13 cellular contexts compared by ENCODE assay signal in genomic region chr1:9341301-9341845, GRCh38.
"Had no signal": no experiment of that assay in that cellular context is flagged by ENCODE, and none has a peak within 500 bp of the region (broad histone marks: within the 10 kb centered on the region; RNA-seq: fewer than 3 reads in every experiment).

No MANE protein-coding gene starts in this region.

- H3K27ac Mint-ChIP-seq: activated B cell treated with CpG ODN at 0.5 μM for 24 hours; activated naive CD4-positive, alpha-beta T cell treated with anti-CD3 and anti-CD28 coated beads, Interleukin-2, amount 10 ng/mL, durations not matched to agents 7 days and 5 days; activated T-helper 17 cell treated with anti-CD3 and anti-CD28 coated beads, Interleukin-2, amount 50 U/mL, for 72 hours; memory B cell; natural killer cell; stimulated activated effector memory CD8-positive, alpha-beta T cell treated with anti-CD3 and anti-CD28 coated beads, Interleukin-12 subunit alpha, Interleukin-12 subunit beta, amount 100 ng/mL, for 72 hours; T-helper 17 cell had no signal

- H3K27ac ChIP-seq: epithelial cell of prostate had no signal

- H3K36me3 ChIP-seq: tibial nerve had no signal

- H3K27me3 Mint-ChIP-seq: activated B cell treated with CpG ODN at 0.5 μM for 24 hours; activated T-helper 17 cell treated with anti-CD3 and anti-CD28 coated beads, Interleukin-2, amount 50 U/mL, for 72 hours; memory B cell; T-helper 17 cell had no signal

- H3K36me3 Mint-ChIP-seq: activated naive CD4-positive, alpha-beta T cell treated with anti-CD3 and anti-CD28 coated beads, Interleukin-2, amount 10 ng/mL, durations not matched to agents 7 days and 5 days; natural killer cell; stimulated activated effector memory CD8-positive, alpha-beta T cell treated with anti-CD3 and anti-CD28 coated beads, Interleukin-12 subunit alpha, Interleukin-12 subunit beta, amount 100 ng/mL, for 72 hours had no signal

- H3K4me1 Mint-ChIP-seq: activated naive CD4-positive, alpha-beta T cell treated with anti-CD3 and anti-CD28 coated beads, Interleukin-2, amount 10 ng/mL, durations not matched to agents 7 days and 5 days; memory B cell; natural killer cell; stimulated activated effector memory CD8-positive, alpha-beta T cell treated with anti-CD3 and anti-CD28 coated beads, Interleukin-12 subunit alpha, Interleukin-12 subunit beta, amount 100 ng/mL, for 72 hours had no signal

- ATAC-seq: activated T-helper 17 cell treated with anti-CD3 and anti-CD28 coated beads, Interleukin-2, amount 50 U/mL, for 72 hours; natural killer cell; stimulated activated effector memory CD8-positive, alpha-beta T cell treated with anti-CD3 and anti-CD28 coated beads, Interleukin-12 subunit alpha, Interleukin-12 subunit beta, amount 100 ng/mL, for 72 hours; T-helper 17 cell had no signal

- H3K4me3 Mint-ChIP-seq: activated B cell treated with CpG ODN at 0.5 μM for 24 hours; activated naive CD4-positive, alpha-beta T cell treated with anti-CD3 and anti-CD28 coated beads, Interleukin-2, amount 10 ng/mL, durations not matched to agents 7 days and 5 days; activated T-helper 17 cell treated with anti-CD3 and anti-CD28 coated beads, Interleukin-2, amount 50 U/mL, for 72 hours; memory B cell; natural killer cell; stimulated activated effector memory CD8-positive, alpha-beta T cell treated with anti-CD3 and anti-CD28 coated beads, Interleukin-12 subunit alpha, Interleukin-12 subunit beta, amount 100 ng/mL, for 72 hours; T-helper 17 cell had no signal

- H3K27me3 ChIP-seq: tibial nerve had no signal

- DNase-seq: activated B cell treated with CpG ODN at 0.5 μM for 24 hours; activated CD4-positive, alpha-beta T cell treated with anti-CD3 and anti-CD28 coated beads, Interleukin-2, amount 50 U/mL, for 1 hour; activated naive CD4-positive, alpha-beta T cell treated with anti-CD3 and anti-CD28 coated beads, Interleukin-2, amount 10 ng/mL, durations not matched to agents 7 days and 5 days; activated T-cell treated with anti-CD3 and anti-CD28 coated beads for 4 hours; caudate nucleus; natural killer cell; SHP77 treated with DMSO at 0.1 percent for 48 hours; T-helper 17 cell had no signal

- H3K9me3 ChIP-seq: tibial nerve had no signal

- H3K9me3 Mint-ChIP-seq: activated naive CD4-positive, alpha-beta T cell treated with anti-CD3 and anti-CD28 coated beads, Interleukin-2, amount 10 ng/mL, durations not matched to agents 7 days and 5 days; activated T-helper 17 cell treated with anti-CD3 and anti-CD28 coated beads, Interleukin-2, amount 50 U/mL, for 72 hours; memory B cell; natural killer cell had no signal

- H3K4me3 ChIP-seq: tibial nerve had no signal
